Comparison of ENCODE assay signal across 1 cellular context in genomic region chr10:73494877-73495225, GRCh38.
TF ChIP-seq lines count a peak whose summit lies in the region.

No MANE protein-coding gene starts in this region.

TF ChIP-seq in GM12878, 131 proteins besides CTCF, POLR2A, EP300 and RAD21 (continued from another document):
- TF ChIP-seq RELB (IDR thresholded peaks at IDR 0.05; ENCODE audit: low read depth) = no peak
